7 cellular contexts compared by ENCODE assay signal in the genomic region with DNA sequence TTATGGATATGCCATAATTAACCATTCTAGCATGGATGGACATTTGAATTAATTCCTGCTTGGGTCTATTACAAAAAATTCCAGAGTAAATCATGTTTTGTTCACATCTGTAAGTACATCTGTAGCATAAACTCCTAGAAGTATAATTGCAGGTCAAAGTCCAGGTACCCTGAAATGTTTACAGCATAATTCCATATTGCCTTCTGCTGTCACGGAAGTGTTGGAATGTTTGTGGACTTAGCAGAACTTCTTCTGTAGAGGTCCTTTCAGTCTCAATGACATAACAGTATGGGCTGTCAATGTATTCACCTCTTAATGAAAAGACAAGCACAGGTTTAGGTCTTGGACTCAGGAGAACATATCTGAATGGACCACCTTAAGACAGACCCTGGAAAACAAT. TPM values are rescaled to one million over a fixed set of nuclear protein-coding genes. Genes with fewer than 3 reads are reported as not detected.
"Had no signal": no experiment of that assay in that cellular context is flagged by ENCODE, and none has a peak within 500 bp of the region (broad histone marks: within the 10 kb centered on the region; RNA-seq: fewer than 3 reads in every experiment).

No MANE protein-coding gene starts in this region.

- DNase-seq: H9, HCEC 1CT, IMR-90 had no signal

- H3K4me2 ChIP-seq: GM23338 had no signal

- FAIRE-seq: H1, H54, HTR-8/SVneo had no signal

- H3K4me3 ChIP-seq: GM23338 had no signal

RNA-seq across cellular contexts. Expression of gene FAM240B, which starts 1.8 kb away (rescaled TPM):
- polyA plus RNA-seq: GM23338, H1, IMR-90 had no signal
